1 cellular context compared by ENCODE assay signal in genomic region chr4:2337896-2338295, GRCh38.
TF ChIP-seq lines count a peak whose summit lies in the region.

No MANE protein-coding gene starts in this region.

TF ChIP-seq in H1, 55 proteins besides CTCF, POLR2A, EP300 and RAD21 (continued from another document):
- TF ChIP-seq BCL11A (IDR thresholded peaks at IDR 0.05; ENCODE audit: low read depth in 2 of 2, low read length in 2 of 2) = no peak
- TF ChIP-seq KDM5A (IDR thresholded peaks at IDR 0.05; ENCODE audit: low read length) = no peak
- no peak for TF ChIP-seq NANOG (IDR thresholded peaks at IDR 0.05; ENCODE audit: insufficient read depth, low read depth, low read length, poor library complexity, severe bottlenecking)
- TF ChIP-seq FOSL1 (IDR thresholded peaks at IDR 0.05; ENCODE audit: insufficient read depth, low read depth, low read length) = no peak
- no peak for TF ChIP-seq USF2 (IDR thresholded peaks at IDR 0.05; ENCODE audit: low read length)
